Comparison of ENCODE assay signal across 16 cellular contexts in the genomic region with DNA sequence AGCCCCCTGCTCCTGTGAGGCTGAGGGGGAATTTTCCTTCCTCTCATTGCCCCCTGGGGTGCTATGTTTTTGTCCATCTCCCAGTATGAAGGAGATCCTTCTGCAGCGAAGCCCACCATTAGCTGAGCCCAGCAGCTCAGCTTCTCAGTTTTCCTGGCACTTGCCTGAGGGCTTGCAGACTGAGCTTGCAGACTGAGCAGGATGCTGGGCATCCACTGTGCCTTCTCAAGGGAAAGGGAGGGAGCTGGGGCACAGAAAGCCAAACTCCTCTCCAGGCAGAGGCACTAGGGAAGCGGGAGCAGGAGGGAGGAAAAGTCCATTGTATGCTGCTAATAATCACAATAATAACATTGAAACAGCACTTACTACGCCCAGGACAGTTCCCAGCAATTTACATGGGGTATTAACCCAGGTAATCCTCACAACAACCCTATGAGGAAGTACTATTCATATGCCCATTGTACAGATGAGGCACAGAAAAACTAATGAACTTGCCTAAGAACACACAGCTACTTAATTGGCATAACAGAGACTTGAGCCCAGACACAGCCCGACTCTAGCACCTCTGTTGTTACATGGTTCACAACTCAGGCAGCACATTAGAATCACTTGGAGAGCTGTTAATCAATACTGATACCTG.
A peak's percentile ranks its signal among the peaks of the same experiment; 100 is the strongest.
DNase-seq lines count a peak whose midpoint lies in the region; ATAC-seq, FAIRE-seq and TF ChIP-seq lines count a peak whose summit lies in the region.
"Had no signal": no experiment of that assay in that cellular context is flagged by ENCODE, and none has a peak within 500 bp of the region (broad histone marks: within the 10 kb centered on the region; RNA-seq: fewer than 3 reads in every experiment).

No MANE protein-coding gene starts in this region.

- 71% methylated on average over 3 of the region's 4 CpGs for WGBS in K562 (ENCODE audit: insufficient coverage, low coverage, missing lambda C conversion rate)

- POLR2A ChIA-PET in K562 (lab: Yijun Ruan, JAX): interaction anchor here (1.0 to 2.8 kb wide), 5 partner anchors 9 to 85 kb away, joined by 3 to 13 read pairs (median 5); no protein-coding TSS in a partner anchor

- ATAC-seq in GM18867 (IDR thresholded peaks at IDR 0.05; ENCODE audit: unreplicated experiment) (peak; percentile 27), HG03432 (IDR thresholded peaks at IDR 0.05; ENCODE audit: unreplicated experiment) (peak; percentile 8), K562 (no peak; the same call in 2 of the 3 replicates), GM19324 (IDR thresholded peaks at IDR 0.05; ENCODE audit: low FRiP score, unreplicated experiment) (no peak)

- CTCF ChIA-PET in K562 (lab: Yijun Ruan, JAX; ENCODE audit: low intra/inter-chr PET ratio): no interaction called here

- no peak overlapping the region for H3K4me3 Mint-ChIP-seq in nephron
- H3K4me3 Mint-ChIP-seq in CD14-positive monocyte: no peak overlapping the region
- H3K4me3 Mint-ChIP-seq: CD8-positive, alpha-beta memory T cell had no signal

- no peak overlapping the region for H3K4me3 ChIP-seq in K562
- H3K4me3 ChIP-seq in colonic mucosa: no peak overlapping the region
- H3K4me3 ChIP-seq: BLaER1 had no signal

- H3K9ac ChIP-seq in K562 (ENCODE audit: insufficient read depth in 1 of 2, low read depth in 2 of 2, low read length in 2 of 2) (0 out of 4 replicates have a peak overlapping the region, but pooled peaks of 1 of the 2 experiments have one; percentile 14), colonic mucosa (ENCODE audit: low read depth in 2 of 2, low read length in 2 of 2) (no peak overlapping the region)
- H3K9ac ChIP-seq: BLaER1, SK-N-SH had no signal

- TF ChIP-seq POLR2A in K562 (conservative IDR thresholded peaks at IDR 0.05): no peak

- peak; percentile 40 for FAIRE-seq in K562 (lab: Jason Lieb, UNC)

- H3K27me3 ChIP-seq in K562 (ENCODE audit: control insufficient read depth in 2 of 2, insufficient read depth in 2 of 2, low read length in 2 of 2) (no peaks in the 10 kb centered on the region), colonic mucosa (no peaks in the 10 kb centered on the region)
- H3K27me3 ChIP-seq: BLaER1 had no signal

- H3K4me2 ChIP-seq in K562 (ENCODE audit: insufficient read depth, low read length): no peak overlapping the region; the same call in 1 of the 2 replicates
- H3K4me2 ChIP-seq: BLaER1, SK-N-SH had no signal

- H4K20me1 ChIP-seq in K562 (replicated peaks; ENCODE audit: control insufficient read depth, insufficient read depth, low read length): no peaks in the 10 kb centered on the region
- H4K20me1 ChIP-seq: BLaER1 had no signal

- peaks cover 11% of the 10 kb centered on the region for H3K4me1 Mint-ChIP-seq in nephron
- H3K4me1 Mint-ChIP-seq in CD14-positive monocyte: peaks cover 14% of the 10 kb centered on the region

- H3K27ac Mint-ChIP-seq in nephron: peak overlapping the region in 2 of 3 experiments; percentile 26 to 57
- peak overlapping the region in 1 of 7 donors; percentile 78 for H3K27ac Mint-ChIP-seq in CD14-positive monocyte
- H3K27ac Mint-ChIP-seq: CD8-positive, alpha-beta memory T cell had no signal

- no peaks in the 10 kb centered on the region for H3K36me3 ChIP-seq in K562 (ENCODE audit: control insufficient read depth, insufficient read depth, low read length)
- no peaks in the 10 kb centered on the region for H3K36me3 ChIP-seq in colonic mucosa
- H3K36me3 ChIP-seq: BLaER1 had no signal

- BruUV-seq in K562 (replicated peaks; lab: Mats Ljungman, UMichigan): no TSS peak

- H3K36me3 Mint-ChIP-seq in nephron (ENCODE audit: low read depth) (no peaks in the 10 kb centered on the region), CD14-positive monocyte (no peaks in the 10 kb centered on the region)
- H3K36me3 Mint-ChIP-seq: CD8-positive, alpha-beta memory T cell had no signal

- H3K9me3 ChIP-seq in K562 (replicated peaks; ENCODE audit: control insufficient read depth, insufficient read depth, low read depth, low read length): no peaks in the 10 kb centered on the region
- no peaks in the 10 kb centered on the region for H3K9me3 ChIP-seq in colonic mucosa
- H3K9me3 ChIP-seq: BLaER1, SK-N-SH had no signal

- intact Hi-C loops in K562 (cut with micrococcal nuclease) (loop anchor here (1.0 to 5.0 kb wide), 4 partner anchors 50 to 410 kb away; a partner anchor contains a TSS), colonic mucosa (cut with DNase I) (no loop called here), CD14-positive monocyte (cut with micrococcal nuclease) (loop anchor here in 1 of 2 donors (5.0 kb wide), 1 partner anchor 410 kb away; no protein-coding TSS in a partner anchor)

- DNase-seq in K562 (ENCODE audit: extremely low read depth in 1 of 4, low spot score in 3 of 4) (no peak), colonic mucosa (no peak), HUDEP-2 (lab: John Stamatoyannopoulos, UW; ENCODE audit: unreplicated experiment in 76 of 76) (no peak), CD14-positive monocyte (ENCODE audit: low spot score) (no peak)
- DNase-seq: GF-D8, KG1, NCI-H1092, NCI-H2107, SHP77, SK-N-SH had no signal

- 0 out of 3 replicates have a peak overlapping the region, but pooled peaks have one; percentile 8 for H3K27ac ChIP-seq in K562 (ENCODE audit: extremely low read depth, low read depth, low read length)
- no peak overlapping the region for H3K27ac ChIP-seq in colonic mucosa
- H3K27ac ChIP-seq: BLaER1 had no signal

- in situ Hi-C loops in K562 (cut with MboI): no loop called here

- peak overlapping the region; percentile 93 for H2AFZ ChIP-seq in K562 (ENCODE audit: low read depth, low read length)

- H3K9me1 ChIP-seq in K562 (ENCODE audit: control insufficient read depth, insufficient read depth, low read length): no peaks in the 10 kb centered on the region

- no peak for TF ChIP-seq RAD21 in K562 (CRISPR knock-in tag; conservative IDR thresholded peaks at IDR 0.05 in 1 of 2, IDR thresholded peaks at IDR 0.05 in 1 of 2)

- H3K9me3 Mint-ChIP-seq in nephron: peaks cover 2% of the 10 kb centered on the region
- no peaks in the 10 kb centered on the region for H3K9me3 Mint-ChIP-seq in CD14-positive monocyte
- H3K9me3 Mint-ChIP-seq: CD8-positive, alpha-beta memory T cell had no signal

- TF ChIP-seq CTCF in K562 (IDR thresholded peaks at IDR 0.05 in 2 of 3, conservative IDR thresholded peaks at IDR 0.05 in 1 of 3; ENCODE audit: insufficient read depth in 2 of 3, low read depth in 1 of 3, low read length in 3 of 3) (no peak), nephron (IDR thresholded peaks at IDR 0.05; ENCODE audit: unreplicated experiment in 3 of 3) (no peak), colonic mucosa (IDR thresholded peaks at IDR 0.05) (no peak), CD14-positive monocyte (IDR thresholded peaks at IDR 0.05) (no peak)

- H3K27me3 Mint-ChIP-seq in nephron (ENCODE audit: low read depth) (no peaks in the 10 kb centered on the region), CD14-positive monocyte (ENCODE audit: low read depth in 3 of 3) (no peaks in the 10 kb centered on the region)
- H3K27me3 Mint-ChIP-seq: CD8-positive, alpha-beta memory T cell had no signal

- H3K4me1 ChIP-seq in K562 (replicated peaks in 1 of 2; ENCODE audit: control insufficient read depth in 2 of 2, insufficient read depth in 2 of 2, low read length in 2 of 2) (peaks cover 0 to 9% of the 10 kb centered on the region in 2 experiments; a peak in 3 of 5 replicates), colonic mucosa (no peaks in the 10 kb centered on the region)
- H3K4me1 ChIP-seq: BLaER1 had no signal

- no peaks in the 10 kb centered on the region for H3K79me2 ChIP-seq in K562 (ENCODE audit: control insufficient read depth, insufficient read depth, low read length)

- TF ChIP-seq EP300 in K562 (IDR thresholded peaks at IDR 0.05; ENCODE audit: low read length): no peak

TF ChIP-seq in K562, 482 proteins besides CTCF, POLR2A, EP300 and RAD21 (continues in another document):
- TF ChIP-seq MECOM (CRISPR knock-in tag; IDR thresholded peaks at IDR 0.05) (no peak), CTBP1 (IDR thresholded peaks at IDR 0.05; ENCODE audit: borderline replicate concordance) (no peak), SPI1 (IDR thresholded peaks at IDR 0.05; ENCODE audit: borderline replicate concordance, low read depth, low read length) (no peak), RUNX1 (IDR thresholded peaks at IDR 0.05; ENCODE audit: low read depth) (no peak), ZC3H11A (IDR thresholded peaks at IDR 0.05; ENCODE audit: low read depth, low read length) (no peak), NFIC (IDR thresholded peaks at IDR 0.05) (no peak), RFX1 (IDR thresholded peaks at IDR 0.05) (no peak), ZNF551 (CRISPR knock-in tag; IDR thresholded peaks at IDR 0.05) (no peak), RBM25 (IDR thresholded peaks at IDR 0.05; ENCODE audit: low read depth, low read length, severe bottlenecking) (peak; percentile 85)
- TF ChIP-seq, protein P1, sequence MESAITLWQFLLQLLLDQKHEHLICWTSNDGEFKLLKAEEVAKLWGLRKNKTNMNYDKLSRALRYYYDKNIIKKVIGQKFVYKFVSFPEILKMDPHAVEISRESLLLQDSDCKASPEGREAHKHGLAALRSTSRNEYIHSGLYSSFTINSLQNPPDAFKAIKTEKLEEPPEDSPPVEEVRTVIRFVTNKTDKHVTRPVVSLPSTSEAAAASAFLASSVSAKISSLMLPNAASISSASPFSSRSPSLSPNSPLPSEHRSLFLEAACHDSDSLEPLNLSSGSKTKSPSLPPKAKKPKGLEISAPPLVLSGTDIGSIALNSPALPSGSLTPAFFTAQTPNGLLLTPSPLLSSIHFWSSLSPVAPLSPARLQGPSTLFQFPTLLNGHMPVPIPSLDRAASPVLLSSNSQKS (CRISPR knock-in tag; IDR thresholded peaks at IDR 0.05): no peak

Comparison
In these comparisons a context has a peak if more than half of its experiments do, and no peak if none do; other contexts are left out.
1. ATAC-seq: peak in GM18867 (single experiment) and HG03432 (single experiment); none in K562 (single experiment) and GM19324 (single experiment).